Comparison of ENCODE assay signal across 16 cellular contexts in the genomic region with DNA sequence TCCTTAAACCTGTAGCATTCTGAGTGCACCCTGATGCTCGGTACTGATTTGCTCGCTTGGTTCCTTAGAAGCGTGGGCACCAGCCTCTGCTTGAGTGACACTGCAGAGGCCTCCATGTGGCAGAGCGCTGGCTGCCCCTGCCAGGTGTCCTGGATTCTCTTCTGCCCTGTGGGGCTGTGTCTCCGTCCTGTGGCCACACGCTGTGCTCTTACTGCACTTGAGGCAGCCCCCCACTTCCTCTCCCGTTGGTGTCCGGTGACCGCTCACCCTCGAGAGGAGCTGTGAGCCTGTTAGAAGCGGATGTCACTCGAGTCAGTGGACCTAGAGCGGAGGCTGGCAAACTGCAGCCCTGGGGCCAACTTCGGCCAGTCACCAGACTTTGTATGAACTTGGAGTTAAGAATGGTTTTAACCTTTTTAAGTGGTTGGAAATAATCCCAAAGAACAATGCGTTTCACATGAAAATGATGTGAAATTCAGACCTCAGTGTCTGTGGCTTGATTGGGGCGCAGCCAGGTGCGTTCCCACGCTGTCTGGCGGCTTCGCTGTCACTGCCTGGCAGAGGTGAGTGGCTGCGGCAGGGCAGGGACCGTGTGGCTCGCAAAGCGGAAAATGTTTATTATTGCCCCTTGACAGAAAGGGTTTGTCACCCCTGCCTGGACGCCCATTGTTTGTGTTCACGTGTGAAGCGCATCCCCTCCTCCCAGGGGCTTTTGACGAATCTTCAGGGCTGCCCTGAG. TPM values are rescaled to one million over a fixed set of nuclear protein-coding genes. Genes with fewer than 3 reads are reported as not detected.
DNase-seq lines count a peak whose midpoint lies in the region; ATAC-seq and TF ChIP-seq lines count a peak whose summit lies in the region.
"Had no signal": no experiment of that assay in that cellular context is flagged by ENCODE, and none has a peak within 500 bp of the region (broad histone marks: within the 10 kb centered on the region; RNA-seq: fewer than 3 reads in every experiment).

No MANE protein-coding gene starts in this region.

- H3K4me1 ChIP-seq in BLaER1 (peaks cover 55% of the 10 kb centered on the region), endodermal cell (ENCODE audit: control insufficient read depth, insufficient read depth, low read length) (no peaks in the 10 kb centered on the region), osteoblast (ENCODE audit: insufficient read depth, low read length) (peaks cover 4% of the 10 kb centered on the region)
- H3K4me1 ChIP-seq: SJSA1 had no signal

- no peaks in the 10 kb centered on the region for H3K27me3 Mint-ChIP-seq in endodermal cell (ENCODE audit: insufficient read depth)

- H2AFZ ChIP-seq in osteoblast (ENCODE audit: low read length) = no peak overlapping the region

- TF ChIP-seq CTCF in RWPE1 (conservative IDR thresholded peaks at IDR 0.05; ENCODE audit: low read depth) (no peak), endodermal cell (conservative IDR thresholded peaks at IDR 0.05) (no peak), osteoblast (IDR thresholded peaks at IDR 0.05; ENCODE audit: extremely low read depth, low read depth, low read length) (no peak)

- no peaks in the 10 kb centered on the region for H3K9me3 Mint-ChIP-seq in endodermal cell

- H3K9ac ChIP-seq in BLaER1 (peak overlapping the region; percentile 5; the same call in 1 of the 2 replicates), endodermal cell (ENCODE audit: extremely low read depth, low read length, poor library complexity, severe bottlenecking) (no peak overlapping the region)

- peak overlapping the region; percentile 66 for H3K27ac Mint-ChIP-seq in endodermal cell

- H3K27ac ChIP-seq in BLaER1 (peak overlapping the region; percentile 41; the same call in 1 of the 2 replicates), RWPE1 (peak overlapping the region; percentile 39), endodermal cell (ENCODE audit: low read depth, low read length) (no peak overlapping the region), osteoblast (ENCODE audit: low read depth, low read length) (no peak overlapping the region)
- H3K27ac ChIP-seq: SJSA1 had no signal

- H3K27me3 ChIP-seq in BLaER1 = no peaks in the 10 kb centered on the region
- no peaks in the 10 kb centered on the region for H3K27me3 ChIP-seq in endodermal cell (ENCODE audit: control insufficient read depth, insufficient read depth, low read length, poor library complexity, severe bottlenecking)
- H3K27me3 ChIP-seq in osteoblast (ENCODE audit: insufficient read depth, low read length) = no peaks in the 10 kb centered on the region
- H3K27me3 ChIP-seq: SJSA1 had no signal

- H3K36me3 Mint-ChIP-seq in endodermal cell (ENCODE audit: low read depth) = peaks cover 54% of the 10 kb centered on the region

- POLR2A ChIA-PET in RWPE1 (lab: Yijun Ruan, JAX; ENCODE audit: low non-redundant PET) = interaction anchor here (0.6 kb wide), 1 partner anchor 117 kb away, joined by 3 read pairs; no protein-coding TSS in a partner anchor

- CTCF ChIA-PET in RWPE1 (lab: Yijun Ruan, JAX) = no interaction called here

- H3K4me1 Mint-ChIP-seq in endodermal cell = peaks cover 4% of the 10 kb centered on the region

- peaks cover 2% of the 10 kb centered on the region for H3K79me2 ChIP-seq in osteoblast (ENCODE audit: insufficient read depth, low read length)

- no peak for DNase-seq in RWPE1 (ENCODE audit: low spot score)
- no peak for DNase-seq in endodermal cell
- DNase-seq in osteoblast (ENCODE audit: insufficient read length, low spot score, missing footprints) = peak; percentile 53
- DNase-seq in SK-N-DZ (ENCODE audit: low spot score) = no peak
- no peak for DNase-seq in DMS114 treated with DMSO at 0.1 percent for 48 hours (lab: John Stamatoyannopoulos, UW; ENCODE audit: unreplicated experiment)
- DNase-seq: KBM-7, NCI-H1436, NCI-H2029, NCI-H2171 treated with DMSO at 0.1 percent for 48 hours, NCI-H446 treated with DMSO at 0.1 percent for 48 hours, NCI-H774, PC-3 had no signal

- H3K36me3 ChIP-seq in BLaER1 (peaks cover 78% of the 10 kb centered on the region), endodermal cell (ENCODE audit: control insufficient read depth, insufficient read depth, low read length) (peaks cover 48% of the 10 kb centered on the region), osteoblast (ENCODE audit: insufficient read depth, low read length) (peaks cover 45% of the 10 kb centered on the region)

- H3K4me2 ChIP-seq in BLaER1 = 0 out of 2 replicates have a peak overlapping the region, but pooled peaks have one; percentile 2
- no peak overlapping the region for H3K4me2 ChIP-seq in osteoblast (ENCODE audit: insufficient read depth, low read length)

- no peak for ATAC-seq in HG02852 (IDR thresholded peaks at IDR 0.05; ENCODE audit: unreplicated experiment)
- ATAC-seq in GM21367 (IDR thresholded peaks at IDR 0.05; ENCODE audit: unreplicated experiment) = no peak
- ATAC-seq: PC-3 had no signal

- H3K4me3 ChIP-seq in BLaER1 = no peak overlapping the region
- no peak overlapping the region for H3K4me3 ChIP-seq in endodermal cell (ENCODE audit: low read length)
- no peak overlapping the region for H3K4me3 ChIP-seq in osteoblast (ENCODE audit: insufficient read depth, low read length)
- H3K4me3 ChIP-seq: SJSA1 had no signal

- no peak overlapping the region for H3K4me3 Mint-ChIP-seq in endodermal cell

- H3K9me3 ChIP-seq in BLaER1 (no peaks in the 10 kb centered on the region), endodermal cell (ENCODE audit: control insufficient read depth, low read length) (no peaks in the 10 kb centered on the region), osteoblast (ENCODE audit: low read depth, low read length) (no peaks in the 10 kb centered on the region)
- H3K9me3 ChIP-seq: SJSA1 had no signal

- H4K20me1 ChIP-seq in BLaER1 = peaks cover 91% of the 10 kb centered on the region
- no peaks in the 10 kb centered on the region for H4K20me1 ChIP-seq in osteoblast (ENCODE audit: insufficient read depth, low read length)

- 94 to 98% methylated on average over 25 to 28 of the region's 28 CpGs for WGBS in endodermal cell (ENCODE audit: insufficient coverage in 1 of 2, insufficient read length in 1 of 2), 2 experiments

RNA-seq across cellular contexts. Expression of gene USP42, which starts 53.1 kb away (rescaled TPM):
- total RNA-seq in endodermal cell (10 to 100 TPM; 17.8 to 23.2 TPM), osteoblast (6.8 and 8.0 TPM in 2 replicates)
- polyA plus RNA-seq in endodermal cell (2013, experiment 1 of 2) = 20.4 TPM
- polyA plus RNA-seq in endodermal cell (2013, experiment 2 of 2) = 19.5 TPM
- polyA plus RNA-seq in SK-N-DZ (2014; cell fraction: cytosol; rRNA removed) = 7.5 and 7.9 TPM in 2 replicates
- polyA plus RNA-seq in SK-N-DZ (2014; cell fraction: nucleus; rRNA removed) = 5.7 and 11.8 TPM in 2 replicates

Comparison
In these comparisons a context has a peak if more than half of its experiments do, and no peak if none do; other contexts are left out.
1. H3K27ac ChIP-seq: peak in BLaER1 (single experiment) and RWPE1 (single experiment); none in endodermal cell (single experiment) and osteoblast (single experiment).